In genomic region chr15:74889882-74890768, GRCh38 we compare ENCODE assay signal across 8 cellular contexts. TPM values are rescaled to one million over a fixed set of nuclear protein-coding genes. Genes with fewer than 3 reads are reported as not detected.
A peak's percentile ranks its signal among the peaks of the same experiment; 100 is the strongest.
DNase-seq lines count a peak whose midpoint lies in the region; TF ChIP-seq lines count a peak whose summit lies in the region.

Gene MPI, plus strand, starts transcription at chr15:74890042. Its CDS starts 32 bp downstream, at chr15:74890074.

- H3K79me2 ChIP-seq in SU-DHL-6 (ENCODE audit: insufficient read depth, low read length) (peaks cover 4% of the 10 kb centered on the region; the same call in 1 of the 2 replicates), osteoblast (ENCODE audit: insufficient read depth, low read length) (peaks cover 13% of the 10 kb centered on the region)

- H3K4me2 ChIP-seq in SU-DHL-6 (ENCODE audit: low read depth, low read length, poor library complexity, severe bottlenecking) (peak within 1 kb of the TSS; percentile 79), osteoblast (ENCODE audit: insufficient read depth, low read length) (peak within 1 kb of the TSS; percentile 98)

- H2AFZ ChIP-seq in SU-DHL-6 (ENCODE audit: low read depth, low read length, severe bottlenecking) (peak within 1 kb of the TSS; percentile 88), osteoblast (ENCODE audit: low read length) (peak within 1 kb of the TSS; percentile 99)

- peaks cover 5% of the 10 kb centered on the region for H3K36me3 Mint-ChIP-seq in activated naive CD8-positive, alpha-beta T cell

- H3K9me3 ChIP-seq in SU-DHL-6 (ENCODE audit: insufficient read depth, low read length) (no peaks in the 10 kb centered on the region), osteoblast (ENCODE audit: low read depth, low read length) (no peaks in the 10 kb centered on the region)

- H3K27ac ChIP-seq in SU-DHL-6 (ENCODE audit: low read depth, low read length) = no peak within 1 kb of the TSS; the same call in 1 of the 2 replicates
- H3K27ac ChIP-seq in osteoblast (ENCODE audit: low read depth, low read length) = peak within 1 kb of the TSS; percentile 79
- H3K27ac ChIP-seq in temporal lobe (ENCODE audit: low read depth, low read length) = peak within 1 kb of the TSS; percentile 87

- peak; percentile 96 for TF ChIP-seq POLR2A in NB4 (IDR thresholded peaks at IDR 0.05; ENCODE audit: extremely low read depth, insufficient read length)

- H3K4me1 ChIP-seq in osteoblast (ENCODE audit: insufficient read depth, low read length) = peaks cover 17% of the 10 kb centered on the region

- peaks cover 43% of the 10 kb centered on the region for H3K4me1 Mint-ChIP-seq in activated naive CD8-positive, alpha-beta T cell (ENCODE audit: low read depth)

- no peaks in the 10 kb centered on the region for H3F3A ChIP-seq in SU-DHL-6 (ENCODE audit: insufficient read depth)

- no peaks in the 10 kb centered on the region for H3K36me3 ChIP-seq in SU-DHL-6 (ENCODE audit: low read length)
- H3K36me3 ChIP-seq in osteoblast (ENCODE audit: insufficient read depth, low read length) = peaks cover 14% of the 10 kb centered on the region

- H3K27ac Mint-ChIP-seq in activated naive CD8-positive, alpha-beta T cell = peak within 1 kb of the TSS; percentile 95

- H4K20me1 ChIP-seq in SU-DHL-6 (ENCODE audit: low read depth, low read length) = no peaks in the 10 kb centered on the region
- H4K20me1 ChIP-seq in osteoblast (ENCODE audit: insufficient read depth, low read length) = no peaks in the 10 kb centered on the region

- no peaks in the 10 kb centered on the region for H3K9me3 Mint-ChIP-seq in activated naive CD8-positive, alpha-beta T cell (ENCODE audit: low read depth)

- no peaks in the 10 kb centered on the region for H3K27me3 ChIP-seq in SU-DHL-6 (ENCODE audit: low read length)
- H3K27me3 ChIP-seq in osteoblast (ENCODE audit: insufficient read depth, low read length) = no peaks in the 10 kb centered on the region

- no peaks in the 10 kb centered on the region for H3K27me3 Mint-ChIP-seq in activated naive CD8-positive, alpha-beta T cell

- H3K4me3 Mint-ChIP-seq in activated naive CD8-positive, alpha-beta T cell = peak within 1 kb of the TSS; percentile 88

- no peaks in the 10 kb centered on the region for H3K9me2 ChIP-seq in SU-DHL-6 (replicated peaks; ENCODE audit: insufficient read depth, low read length)

- H3K4me3 ChIP-seq in NB4 (ENCODE audit: low read depth, low read length) = peak within 1 kb of the TSS; percentile 95
- H3K4me3 ChIP-seq in SU-DHL-6 (ENCODE audit: insufficient read depth, low read length, poor library complexity, severe bottlenecking) = peak within 1 kb of the TSS; percentile 73
- peak within 1 kb of the TSS; percentile 100 for H3K4me3 ChIP-seq in osteoblast (ENCODE audit: insufficient read depth, low read length)

- H3K9ac ChIP-seq in SU-DHL-6 (ENCODE audit: low read length) = peak within 1 kb of the TSS; percentile 75

- TF ChIP-seq CTCF in NB4 (IDR thresholded peaks at IDR 0.05; ENCODE audit: low read depth, low read length) (no peak), SU-DHL-6 (IDR thresholded peaks at IDR 0.05; ENCODE audit: insufficient read depth, low read length, poor library complexity, severe bottlenecking) (no peak), osteoblast (IDR thresholded peaks at IDR 0.05; ENCODE audit: extremely low read depth, low read depth, low read length) (no peak)

- DNase-seq in GDM1 (lab: John Stamatoyannopoulos, UW) (peak; percentile 70), HCEC 1CT (peak; percentile 67), NB4 (ENCODE audit: low read depth) (peak; percentile 89), glomerular visceral epithelial cell (ENCODE audit: extremely low spot score) (peak; percentile 80), osteoblast (ENCODE audit: insufficient read length, low spot score, missing footprints) (peak; percentile 100)

RNA-seq across cellular contexts. Expression of gene MPI, which starts in this region (rescaled TPM):
- 33.9 and 54.3 TPM in 2 replicates for total RNA-seq in osteoblast
- 27.5 TPM for total RNA-seq in temporal lobe
